8 cellular contexts compared by ENCODE assay signal in the genomic region with DNA sequence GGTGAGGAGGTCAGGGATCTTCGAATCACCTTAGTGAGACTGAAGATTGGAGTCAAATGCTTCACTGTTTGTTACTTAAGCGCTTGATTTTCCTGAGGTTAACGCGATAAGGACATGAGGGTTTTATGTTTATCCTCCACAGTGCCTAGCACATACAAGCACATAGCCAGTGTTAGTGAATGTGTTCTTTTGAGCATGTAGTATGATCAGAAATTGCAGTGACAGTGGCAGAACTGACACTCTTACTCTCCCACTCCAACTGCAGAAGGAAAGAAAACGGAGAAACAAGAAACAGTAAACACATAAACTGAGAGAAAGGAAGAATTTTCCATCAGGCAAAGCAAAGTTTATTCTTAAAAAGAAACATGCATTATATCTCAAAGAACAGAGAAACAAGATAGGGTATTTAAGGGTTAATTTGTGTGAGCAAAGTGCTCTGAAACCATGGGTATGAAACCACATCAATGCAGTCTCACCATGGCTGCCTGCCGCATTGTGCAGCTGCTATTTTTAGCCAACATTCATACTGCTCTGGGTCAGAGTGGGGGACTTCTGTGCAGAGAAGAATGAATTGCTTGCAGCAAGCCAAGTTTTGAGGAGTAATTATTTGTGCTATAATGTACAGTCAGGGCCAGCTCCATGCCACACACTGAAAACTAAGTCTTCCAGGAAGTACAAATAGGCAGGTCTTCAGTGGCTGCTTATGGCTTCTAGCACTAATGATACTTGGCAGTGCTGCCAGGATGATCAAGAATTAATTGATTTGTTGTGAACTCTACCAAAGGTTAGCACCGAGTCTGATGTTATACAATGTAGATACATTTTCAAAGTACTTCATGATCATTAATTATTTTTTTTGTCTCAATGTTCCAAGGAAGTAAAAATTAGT.
A peak's percentile ranks its signal among the peaks of the same experiment; 100 is the strongest.
DNase-seq lines count a peak whose midpoint lies in the region; ATAC-seq and TF ChIP-seq lines count a peak whose summit lies in the region.

No MANE protein-coding gene starts in this region.

- CTCF ChIA-PET in activated CD4-positive, alpha-beta T cell treated with anti-CD3 and anti-CD28 coated beads, Interleukin-2, amount 10 ng/mL, durations not matched to agents 7 days and 5 days (lab: Charles Lee), result no interaction called here

- H3K4me2 ChIP-seq in OCI-LY1 (ENCODE audit: low read length), result peak overlapping the region; percentile 38

- H3K4me1 ChIP-seq in OCI-LY1 (ENCODE audit: insufficient read depth, low read length, severe bottlenecking), result peaks cover 21% of the 10 kb centered on the region

- H3K4me3 ChIP-seq in OCI-LY1 (ENCODE audit: low read depth, low read length, poor library complexity, severe bottlenecking), result no peak overlapping the region

- peak; percentile 100 for ATAC-seq in HG02678 (IDR thresholded peaks at IDR 0.05; ENCODE audit: unreplicated experiment)

- H2AFZ ChIP-seq in OCI-LY1 (ENCODE audit: low read length), result no peak overlapping the region

- no peak overlapping the region for H3K4me3 Mint-ChIP-seq in activated CD4-positive, alpha-beta T cell treated with anti-CD3 and anti-CD28 coated beads, Interleukin-2, amount 10 ng/mL, durations not matched to agents 7 days and 5 days
- no peak overlapping the region for H3K4me3 Mint-ChIP-seq in glutamatergic neuron (ENCODE audit: unreplicated experiment)

- POLR2A ChIA-PET in activated CD4-positive, alpha-beta T cell treated with anti-CD3 and anti-CD28 coated beads, Interleukin-2, amount 10 ng/mL, durations not matched to agents 7 days and 5 days (lab: Charles Lee), result no interaction called here

- H3K9me3 Mint-ChIP-seq in activated CD4-positive, alpha-beta T cell treated with anti-CD3 and anti-CD28 coated beads, Interleukin-2, amount 10 ng/mL, durations not matched to agents 7 days and 5 days, result peaks cover 5% of the 10 kb centered on the region
- H3K9me3 Mint-ChIP-seq in glutamatergic neuron (ENCODE audit: unreplicated experiment), result peaks cover 4% of the 10 kb centered on the region

- TF ChIP-seq CTCF in OCI-LY1 (IDR thresholded peaks at IDR 0.05; ENCODE audit: low read length), result no peak
- no peak for TF ChIP-seq CTCF in glutamatergic neuron (IDR thresholded peaks at IDR 0.05; ENCODE audit: partially characterized antibody, unreplicated experiment)

- H3K36me3 Mint-ChIP-seq in activated CD4-positive, alpha-beta T cell treated with anti-CD3 and anti-CD28 coated beads, Interleukin-2, amount 10 ng/mL, durations not matched to agents 7 days and 5 days (ENCODE audit: low read depth), result no peaks in the 10 kb centered on the region
- H3K36me3 Mint-ChIP-seq in glutamatergic neuron (ENCODE audit: unreplicated experiment), result peaks cover 5% of the 10 kb centered on the region

- peaks cover 12% of the 10 kb centered on the region for H3K4me1 Mint-ChIP-seq in activated CD4-positive, alpha-beta T cell treated with anti-CD3 and anti-CD28 coated beads, Interleukin-2, amount 10 ng/mL, durations not matched to agents 7 days and 5 days
- peaks cover 8% of the 10 kb centered on the region for H3K4me1 Mint-ChIP-seq in glutamatergic neuron (ENCODE audit: low read depth, unreplicated experiment)

- H3K9ac ChIP-seq in OCI-LY1 (ENCODE audit: low read length), result no peak overlapping the region

- no peaks in the 10 kb centered on the region for H3K27me3 ChIP-seq in OCI-LY1 (ENCODE audit: insufficient read depth, low read length)

- no peaks in the 10 kb centered on the region for H3K79me2 ChIP-seq in OCI-LY1 (ENCODE audit: insufficient read depth, low read length)

- DNase-seq in activated CD4-positive, alpha-beta T cell treated with anti-CD3 and anti-CD28 coated beads, Interleukin-2, amount 10 ng/mL, durations not matched to agents 7 days and 5 days, result peak; percentile 45
- no peak for DNase-seq in activated CD4-positive, alpha-beta T cell treated with anti-CD3 and anti-CD28 coated beads, Interleukin-2, amount 50 U/mL, for 1 hour
- DNase-seq in glutamatergic neuron (peak; percentile 17), NCI-H187 treated with DMSO at 0.1 percent for 48 hours (lab: John Stamatoyannopoulos, UW) (no peak), DMS53 treated with DMSO at 0.1 percent for 48 hours (lab: John Stamatoyannopoulos, UW; ENCODE audit: unreplicated experiment) (no peak), NCI-H748 (lab: John Stamatoyannopoulos, UW; ENCODE audit: unreplicated experiment) (no peak)

- peaks cover 8% of the 10 kb centered on the region for H3K9me3 ChIP-seq in OCI-LY1 (ENCODE audit: low read length)

- H3K36me3 ChIP-seq in OCI-LY1 (ENCODE audit: insufficient read depth, low read length), result no peaks in the 10 kb centered on the region

- H3F3A ChIP-seq in OCI-LY1 (ENCODE audit: insufficient read depth, low read length), result no peaks in the 10 kb centered on the region

- H3K27ac ChIP-seq in OCI-LY1 (ENCODE audit: low read depth, low read length, poor library complexity, severe bottlenecking), result peak overlapping the region; percentile 13

- peaks cover 3% of the 10 kb centered on the region for H3K27me3 Mint-ChIP-seq in activated CD4-positive, alpha-beta T cell treated with anti-CD3 and anti-CD28 coated beads, Interleukin-2, amount 10 ng/mL, durations not matched to agents 7 days and 5 days
- H3K27me3 Mint-ChIP-seq in glutamatergic neuron (ENCODE audit: unreplicated experiment), result no peaks in the 10 kb centered on the region

- H4K20me1 ChIP-seq in OCI-LY1 (ENCODE audit: insufficient read depth, low read length), result no peaks in the 10 kb centered on the region

- H3K27ac Mint-ChIP-seq in activated CD4-positive, alpha-beta T cell treated with anti-CD3 and anti-CD28 coated beads, Interleukin-2, amount 10 ng/mL, durations not matched to agents 7 days and 5 days, result no peak overlapping the region
- no peak overlapping the region for H3K27ac Mint-ChIP-seq in glutamatergic neuron (ENCODE audit: unreplicated experiment)

- H3K9me2 ChIP-seq in OCI-LY1 (ENCODE audit: low read depth, low read length), result no peaks in the 10 kb centered on the region

Comparison
In these comparisons a context has a peak if more than half of its experiments do, and no peak if none do; other contexts are left out.
1. DNase-seq: peak in activated CD4-positive, alpha-beta T cell treated with anti-CD3 and anti-CD28 coated beads, Interleukin-2, amount 10 ng/mL, durations not matched to agents 7 days and 5 days (single experiment) and glutamatergic neuron (single experiment); none in activated CD4-positive, alpha-beta T cell treated with anti-CD3 and anti-CD28 coated beads, Interleukin-2, amount 50 U/mL, for 1 hour (single experiment), NCI-H187 treated with DMSO at 0.1 percent for 48 hours (single experiment), DMS53 treated with DMSO at 0.1 percent for 48 hours (single experiment) and NCI-H748 (single experiment).